In the genomic region with DNA sequence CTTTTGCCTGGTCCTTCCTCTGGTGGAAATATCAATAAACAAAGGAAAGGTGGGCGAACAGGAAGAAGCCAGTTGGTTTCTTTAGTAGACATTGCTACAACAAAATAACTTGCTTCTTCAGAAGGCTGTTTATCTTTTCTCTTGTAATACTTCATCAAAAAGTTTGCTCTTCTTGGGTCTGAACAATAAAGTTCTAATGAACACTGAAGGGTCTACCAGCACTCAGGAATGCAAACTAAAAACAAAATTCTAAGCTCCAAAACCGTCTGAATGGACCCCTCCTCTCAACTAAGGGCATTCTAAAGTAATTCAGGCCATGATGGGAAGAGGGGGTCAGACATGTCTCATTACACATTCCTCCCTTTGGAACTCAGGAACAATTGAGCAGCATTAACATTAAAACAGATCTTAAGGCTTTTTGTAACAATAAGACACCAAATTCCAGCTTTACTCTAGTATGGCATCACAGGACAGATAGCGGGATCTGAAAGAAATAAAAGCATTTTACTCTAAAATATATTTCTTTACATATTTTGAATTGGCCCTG, we compare ENCODE assay signal across 2 cellular contexts.
A peak's percentile ranks its signal among the peaks of the same experiment; 100 is the strongest.
TF ChIP-seq lines count a peak whose summit lies in the region.

No MANE protein-coding gene starts in this region.

TF ChIP-seq in K562, 482 proteins besides CTCF, POLR2A, EP300 and RAD21:
- TF ChIP-seq, protein P1, sequence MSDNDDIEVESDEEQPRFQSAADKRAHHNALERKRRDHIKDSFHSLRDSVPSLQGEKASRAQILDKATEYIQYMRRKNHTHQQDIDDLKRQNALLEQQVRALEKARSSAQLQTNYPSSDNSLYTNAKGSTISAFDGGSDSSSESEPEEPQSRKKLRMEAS (CRISPR knock-in tag; IDR thresholded peaks at IDR 0.05) = no peak
- TF ChIP-seq THAP7 (CRISPR knock-in tag; IDR thresholded peaks at IDR 0.05) = no peak
- TF ChIP-seq, protein P2, sequence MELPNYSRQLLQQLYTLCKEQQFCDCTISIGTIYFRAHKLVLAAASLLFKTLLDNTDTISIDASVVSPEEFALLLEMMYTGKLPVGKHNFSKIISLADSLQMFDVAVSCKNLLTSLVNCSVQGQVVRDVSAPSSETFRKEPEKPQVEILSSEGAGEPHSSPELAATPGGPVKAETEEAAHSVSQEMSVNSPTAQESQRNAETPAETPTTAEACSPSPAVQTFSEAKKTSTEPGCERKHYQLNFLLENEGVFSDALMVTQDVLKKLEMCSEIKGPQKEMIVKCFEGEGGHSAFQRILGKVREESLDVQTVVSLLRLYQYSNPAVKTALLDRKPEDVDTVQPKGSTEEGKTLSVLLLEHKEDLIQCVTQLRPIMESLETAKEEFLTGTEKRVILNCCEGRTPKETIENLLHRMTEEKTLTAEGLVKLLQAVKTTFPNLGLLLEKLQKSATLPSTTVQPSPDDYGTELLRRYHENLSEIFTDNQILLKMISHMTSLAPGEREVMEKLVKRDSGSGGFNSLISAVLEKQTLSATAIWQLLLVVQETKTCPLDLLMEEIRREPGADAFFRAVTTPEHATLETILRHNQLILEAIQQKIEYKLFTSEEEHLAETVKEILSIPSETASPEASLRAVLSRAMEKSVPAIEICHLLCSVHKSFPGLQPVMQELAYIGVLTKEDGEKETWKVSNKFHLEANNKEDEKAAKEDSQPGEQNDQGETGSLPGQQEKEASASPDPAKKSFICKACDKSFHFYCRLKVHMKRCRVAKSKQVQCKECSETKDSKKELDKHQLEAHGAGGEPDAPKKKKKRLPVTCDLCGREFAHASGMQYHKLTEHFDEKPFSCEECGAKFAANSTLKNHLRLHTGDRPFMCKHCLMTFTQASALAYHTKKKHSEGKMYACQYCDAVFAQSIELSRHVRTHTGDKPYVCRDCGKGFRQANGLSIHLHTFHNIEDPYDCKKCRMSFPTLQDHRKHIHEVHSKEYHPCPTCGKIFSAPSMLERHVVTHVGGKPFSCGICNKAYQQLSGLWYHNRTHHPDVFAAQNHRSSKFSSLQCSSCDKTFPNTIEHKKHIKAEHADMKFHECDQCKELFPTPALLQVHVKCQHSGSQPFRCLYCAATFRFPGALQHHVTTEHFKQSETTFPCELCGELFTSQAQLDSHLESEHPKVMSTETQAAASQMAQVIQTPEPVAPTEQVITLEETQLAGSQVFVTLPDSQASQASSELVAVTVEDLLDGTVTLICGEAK (IDR thresholded peaks at IDR 0.05) = peak; percentile 81
- TF ChIP-seq, protein P2 (CRISPR knock-in tag; IDR thresholded peaks at IDR 0.05) = 0 out of 2 replicates have a peak, but pooled peaks have one; percentile 30
- TF ChIP-seq, protein P3, sequence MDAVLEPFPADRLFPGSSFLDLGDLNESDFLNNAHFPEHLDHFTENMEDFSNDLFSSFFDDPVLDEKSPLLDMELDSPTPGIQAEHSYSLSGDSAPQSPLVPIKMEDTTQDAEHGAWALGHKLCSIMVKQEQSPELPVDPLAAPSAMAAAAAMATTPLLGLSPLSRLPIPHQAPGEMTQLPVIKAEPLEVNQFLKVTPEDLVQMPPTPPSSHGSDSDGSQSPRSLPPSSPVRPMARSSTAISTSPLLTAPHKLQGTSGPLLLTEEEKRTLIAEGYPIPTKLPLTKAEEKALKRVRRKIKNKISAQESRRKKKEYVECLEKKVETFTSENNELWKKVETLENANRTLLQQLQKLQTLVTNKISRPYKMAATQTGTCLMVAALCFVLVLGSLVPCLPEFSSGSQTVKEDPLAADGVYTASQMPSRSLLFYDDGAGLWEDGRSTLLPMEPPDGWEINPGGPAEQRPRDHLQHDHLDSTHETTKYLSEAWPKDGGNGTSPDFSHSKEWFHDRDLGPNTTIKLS (IDR thresholded peaks at IDR 0.05; ENCODE audit: borderline replicate concordance, low read depth) = no peak

TF ChIP-seq in neural cell, 6 proteins besides CTCF, POLR2A, EP300 and RAD21 (continued from another document):
- TF ChIP-seq, protein P4, sequence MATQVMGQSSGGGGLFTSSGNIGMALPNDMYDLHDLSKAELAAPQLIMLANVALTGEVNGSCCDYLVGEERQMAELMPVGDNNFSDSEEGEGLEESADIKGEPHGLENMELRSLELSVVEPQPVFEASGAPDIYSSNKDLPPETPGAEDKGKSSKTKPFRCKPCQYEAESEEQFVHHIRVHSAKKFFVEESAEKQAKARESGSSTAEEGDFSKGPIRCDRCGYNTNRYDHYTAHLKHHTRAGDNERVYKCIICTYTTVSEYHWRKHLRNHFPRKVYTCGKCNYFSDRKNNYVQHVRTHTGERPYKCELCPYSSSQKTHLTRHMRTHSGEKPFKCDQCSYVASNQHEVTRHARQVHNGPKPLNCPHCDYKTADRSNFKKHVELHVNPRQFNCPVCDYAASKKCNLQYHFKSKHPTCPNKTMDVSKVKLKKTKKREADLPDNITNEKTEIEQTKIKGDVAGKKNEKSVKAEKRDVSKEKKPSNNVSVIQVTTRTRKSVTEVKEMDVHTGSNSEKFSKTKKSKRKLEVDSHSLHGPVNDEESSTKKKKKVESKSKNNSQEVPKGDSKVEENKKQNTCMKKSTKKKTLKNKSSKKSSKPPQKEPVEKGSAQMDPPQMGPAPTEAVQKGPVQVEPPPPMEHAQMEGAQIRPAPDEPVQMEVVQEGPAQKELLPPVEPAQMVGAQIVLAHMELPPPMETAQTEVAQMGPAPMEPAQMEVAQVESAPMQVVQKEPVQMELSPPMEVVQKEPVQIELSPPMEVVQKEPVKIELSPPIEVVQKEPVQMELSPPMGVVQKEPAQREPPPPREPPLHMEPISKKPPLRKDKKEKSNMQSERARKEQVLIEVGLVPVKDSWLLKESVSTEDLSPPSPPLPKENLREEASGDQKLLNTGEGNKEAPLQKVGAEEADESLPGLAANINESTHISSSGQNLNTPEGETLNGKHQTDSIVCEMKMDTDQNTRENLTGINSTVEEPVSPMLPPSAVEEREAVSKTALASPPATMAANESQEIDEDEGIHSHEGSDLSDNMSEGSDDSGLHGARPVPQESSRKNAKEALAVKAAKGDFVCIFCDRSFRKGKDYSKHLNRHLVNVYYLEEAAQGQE (IDR thresholded peaks at IDR 0.05; ENCODE audit: borderline replicate concordance) = no peak
- TF ChIP-seq EZH2 (IDR thresholded peaks at IDR 0.05; ENCODE audit: borderline replicate concordance, insufficient read depth, low read length, poor library complexity, severe bottlenecking) = no peak
- TF ChIP-seq TAF1 (IDR thresholded peaks at IDR 0.05; ENCODE audit: low read depth) = no peak
- TF ChIP-seq POLR2AphosphoS5 (IDR thresholded peaks at IDR 0.05) = no peak
- TF ChIP-seq MXI1 (conservative IDR thresholded peaks at IDR 0.05; ENCODE audit: poor library complexity, severe bottlenecking) = no peak
